In genomic region chr12:12731178-12731577, GRCh38 we compare ENCODE assay signal across 22 cellular contexts. TPM values are rescaled to one million over a fixed set of nuclear protein-coding genes. Genes with fewer than 3 reads are reported as not detected.
"Had no signal": no experiment of that assay in that cellular context is flagged by ENCODE, and none has a peak within 500 bp of the region (broad histone marks: within the 10 kb centered on the region; RNA-seq: fewer than 3 reads in every experiment).

No MANE protein-coding gene starts in this region.

- H3K4me3 Mint-ChIP-seq: dendritic cell treated with granulocyte-macrophage colony-stimulating factor and Interleukin-4, amounts not matched to agents 40 ng/mL and 50 ng/mL, for 4 days; effector memory CD8-positive, alpha-beta T cell; endodermal cell had no signal

- H3K27ac ChIP-seq: epithelial cell of prostate, esophagus squamous epithelium, gastrocnemius medialis, heart right ventricle, left lung, lower lobe of right lung had no signal

- H3K27ac Mint-ChIP-seq: dendritic cell treated with granulocyte-macrophage colony-stimulating factor and Interleukin-4, amounts not matched to agents 40 ng/mL and 50 ng/mL, for 4 days; endodermal cell had no signal

- H3K27me3 ChIP-seq: esophagus squamous epithelium, gastrocnemius medialis, heart right ventricle, left lung had no signal

- H3K9me3 ChIP-seq: esophagus squamous epithelium, gastrocnemius medialis, heart right ventricle, left lung, lower lobe of right lung had no signal

- H3K36me3 ChIP-seq: esophagus squamous epithelium, gastrocnemius medialis, heart right ventricle, left lung, lower lobe of right lung had no signal

- H3K4me3 ChIP-seq: esophagus squamous epithelium, gastrocnemius medialis, heart right ventricle, left lung, lower lobe of right lung had no signal

- ATAC-seq: effector memory CD8-positive, alpha-beta T cell; esophagus mucosa; gastrocnemius medialis; heart right ventricle; left cardiac atrium; left lung; left ventricle myocardium superior; lower lobe of right lung had no signal

- H3K9me3 Mint-ChIP-seq: dendritic cell treated with granulocyte-macrophage colony-stimulating factor and Interleukin-4, amounts not matched to agents 40 ng/mL and 50 ng/mL, for 4 days; effector memory CD8-positive, alpha-beta T cell; endodermal cell had no signal

- DNase-seq: cortex of kidney; effector CD8-positive, alpha-beta T cell; effector memory CD8-positive, alpha-beta T cell; erythroblast; esophagus squamous epithelium; foreskin fibroblast; foreskin melanocyte; gastrocnemius medialis; glutamatergic neuron; head of caudate nucleus; heart right ventricle; hippocampal formation; left cardiac atrium; left lung; left ventricle myocardium superior; lower lobe of right lung; mesendoderm; midbrain had no signal

- H3K27me3 Mint-ChIP-seq: dendritic cell treated with granulocyte-macrophage colony-stimulating factor and Interleukin-4, amounts not matched to agents 40 ng/mL and 50 ng/mL, for 4 days; effector memory CD8-positive, alpha-beta T cell had no signal

RNA-seq across cellular contexts. Expression of gene GPR19, which starts 35.2 kb away (rescaled TPM):
- total RNA-seq: gastrocnemius medialis, left cardiac atrium, left ventricle myocardium superior, lower lobe of right lung had no signal
